ENCODE assay signal across 1 cellular context in the genomic region with DNA sequence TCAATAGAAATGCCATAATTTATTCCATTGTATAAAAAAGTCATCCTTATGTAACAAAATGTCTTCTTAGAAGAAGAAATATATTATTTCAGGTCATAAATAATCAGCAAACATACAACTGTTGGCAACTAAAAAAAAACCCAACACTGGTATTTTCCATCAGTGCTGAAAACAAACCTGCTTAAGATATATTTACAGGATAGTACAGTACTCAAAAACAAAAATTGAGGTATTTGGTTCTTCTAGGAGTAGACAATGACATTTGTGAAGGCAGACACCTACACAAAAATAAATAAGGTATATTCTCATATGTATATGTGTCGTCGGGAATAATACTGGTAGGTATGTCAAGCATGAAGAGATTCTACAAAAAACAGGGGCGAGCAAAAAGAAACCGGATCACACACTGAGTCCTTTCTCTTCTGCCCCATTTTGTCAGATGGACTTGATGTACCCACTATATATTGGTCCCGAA.
TF ChIP-seq lines count a peak whose summit lies in the region.

No MANE protein-coding gene starts in this region.

TF ChIP-seq in IMR-90, 13 proteins besides CTCF, POLR2A, EP300 and RAD21:
- TF ChIP-seq RCOR1 (IDR thresholded peaks at IDR 0.05; ENCODE audit: insufficient replicate concordance, low read length): no peak
- TF ChIP-seq, protein P1, sequence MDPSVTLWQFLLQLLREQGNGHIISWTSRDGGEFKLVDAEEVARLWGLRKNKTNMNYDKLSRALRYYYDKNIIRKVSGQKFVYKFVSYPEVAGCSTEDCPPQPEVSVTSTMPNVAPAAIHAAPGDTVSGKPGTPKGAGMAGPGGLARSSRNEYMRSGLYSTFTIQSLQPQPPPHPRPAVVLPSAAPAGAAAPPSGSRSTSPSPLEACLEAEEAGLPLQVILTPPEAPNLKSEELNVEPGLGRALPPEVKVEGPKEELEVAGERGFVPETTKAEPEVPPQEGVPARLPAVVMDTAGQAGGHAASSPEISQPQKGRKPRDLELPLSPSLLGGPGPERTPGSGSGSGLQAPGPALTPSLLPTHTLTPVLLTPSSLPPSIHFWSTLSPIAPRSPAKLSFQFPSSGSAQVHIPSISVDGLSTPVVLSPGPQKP (IDR thresholded peaks at IDR 0.05; ENCODE audit: borderline replicate concordance, low read depth, low read length): no peak
- TF ChIP-seq NFE2L2 (IDR thresholded peaks at IDR 0.05; ENCODE audit: low read depth, low read length): no peak
- no peak for TF ChIP-seq MAZ (IDR thresholded peaks at IDR 0.05; ENCODE audit: borderline replicate concordance, low read depth, low read length)
- no peak for TF ChIP-seq MXI1 (IDR thresholded peaks at IDR 0.05; ENCODE audit: borderline replicate concordance, low read depth, low read length)
- no peak for TF ChIP-seq CHD1 (IDR thresholded peaks at IDR 0.05; ENCODE audit: low read depth, low read length)
- no peak for TF ChIP-seq FOS (IDR thresholded peaks at IDR 0.05; ENCODE audit: low read depth, low read length)
- TF ChIP-seq, protein P2, sequence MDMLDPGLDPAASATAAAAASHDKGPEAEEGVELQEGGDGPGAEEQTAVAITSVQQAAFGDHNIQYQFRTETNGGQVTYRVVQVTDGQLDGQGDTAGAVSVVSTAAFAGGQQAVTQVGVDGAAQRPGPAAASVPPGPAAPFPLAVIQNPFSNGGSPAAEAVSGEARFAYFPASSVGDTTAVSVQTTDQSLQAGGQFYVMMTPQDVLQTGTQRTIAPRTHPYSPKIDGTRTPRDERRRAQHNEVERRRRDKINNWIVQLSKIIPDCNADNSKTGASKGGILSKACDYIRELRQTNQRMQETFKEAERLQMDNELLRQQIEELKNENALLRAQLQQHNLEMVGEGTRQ (IDR thresholded peaks at IDR 0.05; ENCODE audit: low read depth, low read length): no peak; the same call in 1 of the 2 replicates
- TF ChIP-seq BHLHE40 (IDR thresholded peaks at IDR 0.05; ENCODE audit: low read depth, low read length): no peak
- TF ChIP-seq CEBPB (IDR thresholded peaks at IDR 0.05; ENCODE audit: low read depth, low read length): no peak
- TF ChIP-seq MAFK (IDR thresholded peaks at IDR 0.05; ENCODE audit: low read depth, low read length): no peak
